Comparison of ENCODE assay signal across 8 cellular contexts in the genomic region with DNA sequence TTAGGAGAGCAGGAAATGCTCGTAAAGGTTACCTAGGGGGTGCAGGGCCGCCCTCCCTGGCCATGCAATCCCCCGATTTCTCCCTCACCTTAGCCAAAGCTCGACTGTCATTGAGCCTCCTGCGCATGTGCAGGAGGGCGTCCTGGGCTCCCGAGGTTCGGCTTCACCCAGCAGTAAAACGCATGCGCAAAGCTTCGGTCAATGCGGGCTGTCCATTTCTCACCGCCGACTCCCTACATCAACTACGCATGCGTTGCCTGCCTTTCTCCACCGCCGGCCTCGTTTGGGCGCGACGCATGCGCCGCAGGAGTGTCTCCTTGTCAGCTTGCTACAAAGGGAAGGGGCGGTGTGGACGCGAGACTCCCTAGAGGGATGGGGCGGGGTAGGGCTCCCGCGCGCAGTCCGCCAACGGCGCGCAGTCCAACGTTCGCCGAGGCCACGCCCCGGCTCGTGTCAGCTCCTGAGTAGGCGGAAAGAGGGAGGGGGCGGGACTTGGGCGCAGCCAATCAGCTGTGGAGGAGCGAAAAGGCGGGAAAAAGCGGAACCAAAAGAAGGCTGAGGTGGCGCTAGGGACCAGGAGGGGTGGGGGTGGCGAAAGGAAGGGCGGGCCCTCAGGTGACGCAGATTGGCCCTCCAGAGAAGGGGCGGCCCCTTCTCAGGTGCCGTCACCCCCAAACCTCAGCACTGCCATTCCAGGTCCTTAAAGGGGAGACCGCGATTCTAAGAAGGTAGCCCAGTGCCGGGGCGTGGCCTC. TPM values are rescaled to one million over a fixed set of nuclear protein-coding genes. Genes with fewer than 3 reads are reported as not detected.
DNase-seq lines count a peak whose midpoint lies in the region; ATAC-seq and TF ChIP-seq lines count a peak whose summit lies in the region.

A gene with protein sequence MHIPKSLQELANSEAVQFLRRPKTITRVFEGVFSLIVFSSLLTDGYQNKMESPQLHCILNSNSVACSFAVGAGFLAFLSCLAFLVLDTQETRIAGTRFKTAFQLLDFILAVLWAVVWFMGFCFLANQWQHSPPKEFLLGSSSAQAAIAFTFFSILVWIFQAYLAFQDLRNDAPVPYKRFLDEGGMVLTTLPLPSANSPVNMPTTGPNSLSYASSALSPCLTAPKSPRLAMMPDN (plus strand): TSS at position 558 of the 754 bp plus-strand sequence. CDS start 1,476 bp downstream, outside the sequence.
A gene (minus strand): TSS at position 131 of the 754 bp plus-strand sequence. CDS start 20 bp downstream, at position 111.

- H3K9me3 ChIP-seq in spleen: no peaks in the 10 kb centered on the region

- H3K4me3 ChIP-seq in spleen: peak within 1 kb of the TSS; percentile 49 to 72 (median 58)

- no peak for TF ChIP-seq POLR2A in spleen (IDR thresholded peaks at IDR 0.05)

- ATAC-seq in GM19043 (IDR thresholded peaks at IDR 0.05; ENCODE audit: low read depth, unreplicated experiment) (peak; percentile 78), HG03354 (IDR thresholded peaks at IDR 0.05; ENCODE audit: poor library complexity, severe bottlenecking, unreplicated experiment) (peak; percentile 80)
- ATAC-seq in activated CD4-positive, CD25-positive, alpha-beta regulatory T cell treated with anti-CD3 and anti-CD28 coated beads, Interleukin-2, amount 50 U/mL, for 24 hours: peak; percentile 88 to 90

- peaks cover 0 to 12% (median 0%) of the 10 kb centered on the region in 6 donors for H3K36me3 ChIP-seq in spleen

- TF ChIP-seq CTCF in spleen (IDR thresholded peaks at IDR 0.05 in 8 of 11, conservative IDR thresholded peaks at IDR 0.05 in 3 of 11): peak in 4 of 11 experiments; percentile 11 to 49 (median 22)

- H3K27me3 ChIP-seq in spleen (replicated peaks in 1 of 7): no peaks in the 10 kb centered on the region

- peak; percentile 100 for DNase-seq in AG20443 (ENCODE audit: low spot score)
- peak; percentile 99 to 100 for DNase-seq in NCI-H446 (lab: John Stamatoyannopoulos, UW)
- peak; percentile 100 for DNase-seq in cerebellar cortex (ENCODE audit: low spot score)
- peak; percentile 99 for DNase-seq in iris pigment epithelial cell (ENCODE audit: low read depth)
- peak; percentile 100 for DNase-seq in spleen

- intact Hi-C loops in spleen (cut with DNase I; ENCODE audit: low total_unique reads): no loop called here

- WGBS in spleen, 5 donors: 0 to 1% (median 1%) methylated on average over 45 to 57 of the region's 57 CpGs

- peak within 1 kb of the TSS; percentile 89 to 98 (median 96) for H3K27ac ChIP-seq in spleen

- peaks cover 0 to 23% (median 18%) of the 10 kb centered on the region in 6 donors for H3K4me1 ChIP-seq in spleen

RNA-seq across cellular contexts. Expression of the first gene that starts in this region (rescaled TPM):
- not detected for total RNA-seq in spleen
- under 1 TPM in 1 of 3 donors, not detected in 2; 0.09 TPM for polyA plus RNA-seq in spleen

RNA-seq across cellular contexts. Expression of the second gene that starts in this region (rescaled TPM):
- 10 to 100 TPM in 4 of 7 donors, 1 to 10 TPM in 3; 8.7 to 14.8 (median 12.5) TPM for total RNA-seq in spleen
- 1 to 10 TPM; 5.8 to 7.7 (median 7.0) TPM for polyA plus RNA-seq in spleen

Comparison
In these comparisons a context has a peak if more than half of its experiments do, and no peak if none do; other contexts are left out.
1. Peak in every context shown above with its lines: DNase-seq, ATAC-seq, H3K4me3 ChIP-seq and H3K27ac ChIP-seq.